ENCODE assay signal across 25 cellular contexts in genomic region chr1:209720826-209721225, GRCh38. TPM values are rescaled to one million over a fixed set of nuclear protein-coding genes. Genes with fewer than 3 reads are reported as not detected.
DNase-seq lines count a peak whose midpoint lies in the region; ATAC-seq and TF ChIP-seq lines count a peak whose summit lies in the region.
"Had no signal": no experiment of that assay in that cellular context is flagged by ENCODE, and none has a peak within 500 bp of the region (broad histone marks: within the 10 kb centered on the region; RNA-seq: fewer than 3 reads in every experiment).

No MANE protein-coding gene starts in this region.

- H3K4ac ChIP-seq in IMR-90 (ENCODE audit: low read depth, low read length) (no peak overlapping the region), mesendoderm (ENCODE audit: low read depth, low read length) (no peak overlapping the region)

- in situ Hi-C loops in IMR-90 (cut with MboI; ENCODE audit: low sequenced_read_pairs): no loop called here

- H2AK9ac ChIP-seq in IMR-90 (replicated peaks; ENCODE audit: low read depth, low read length, poor library complexity): no peak overlapping the region

- CTCF ChIA-PET in IMR-90 (lab: Yijun Ruan, JAX): interaction anchor here (0.7 kb wide), 1 partner anchor 1777 kb away, joined by 4 read pairs; no protein-coding TSS in a partner anchor

- H3K9me3 Mint-ChIP-seq in activated naive CD4-positive, alpha-beta T cell treated with anti-CD3 and anti-CD28 coated beads, Interleukin-2, amount 50 U/mL, for 24 hours: peaks cover 5% of the 10 kb centered on the region
- peaks cover 0 to 11% of the 10 kb centered on the region in 2 donors for H3K9me3 Mint-ChIP-seq in activated naive CD4-positive, alpha-beta T cell treated with anti-CD3 and anti-CD28 coated beads, Interleukin-2, amount 50 U/mL, for 72 hours

- H3K27me3 ChIP-seq in IMR-90 (ENCODE audit: control insufficient read depth, insufficient read depth, low read length) (no peaks in the 10 kb centered on the region), mesendoderm (ENCODE audit: insufficient read depth, low read length, poor library complexity) (no peaks in the 10 kb centered on the region), suprapubic skin (no peaks in the 10 kb centered on the region)
- H3K27me3 ChIP-seq: thyroid gland had no signal

- H2BK5ac ChIP-seq in IMR-90 (ENCODE audit: low read depth, low read length, poor library complexity, severe bottlenecking): no peak overlapping the region
- H2BK5ac ChIP-seq in mesendoderm (ENCODE audit: low read length): no peak overlapping the region

- H3K9ac ChIP-seq in IMR-90 (ENCODE audit: low read depth, low read length) (no peak overlapping the region), mesendoderm (ENCODE audit: low read length) (no peak overlapping the region)

- no peak overlapping the region for H4K91ac ChIP-seq in IMR-90 (ENCODE audit: insufficient read depth, low read depth, low read length)

- no peak overlapping the region for H3K4me3 Mint-ChIP-seq in activated naive CD4-positive, alpha-beta T cell treated with anti-CD3 and anti-CD28 coated beads, Interleukin-2, amount 50 U/mL, for 24 hours
- H3K4me3 Mint-ChIP-seq: naive thymus-derived CD8-positive, alpha-beta T cell had no signal

- no peak for DNase-seq in activated naive CD4-positive, alpha-beta T cell treated with anti-CD3 and anti-CD28 coated beads, Interleukin-2, amount 50 U/mL, for 72 hours (ENCODE audit: low spot score in 2 of 2)
- DNase-seq in IMR-90: no peak
- peak; percentile 72 for DNase-seq in amniotic epithelial cell (ENCODE audit: low read depth)
- DNase-seq in mesendoderm: peak; percentile 21
- no peak for DNase-seq in NCI-H69 (lab: John Stamatoyannopoulos, UW)
- no peak for DNase-seq in suprapubic skin (ENCODE audit: low spot score in 2 of 2)
- DNase-seq in LoVo (ENCODE audit: low spot score): no peak
- DNase-seq: activated CD4-positive, alpha-beta T cell treated with anti-CD3 and anti-CD28 coated beads, Interleukin-2, amount 50 U/mL, for 48 hours; activated gamma-delta T cell; anterior cingulate cortex; cortex of kidney; Kasumi-1; midbrain; naive thymus-derived CD8-positive, alpha-beta T cell; NCI-H1694 treated with DMSO at 0.1 percent for 48 hours; NCI-H526; occipital lobe; stimulated activated naive CD4-positive, alpha-beta T cell treated with Interleukin-2 at 50 U/mL for 16 hours; thyroid gland had no signal

- no peak for TF ChIP-seq EP300 in suprapubic skin (IDR thresholded peaks at IDR 0.05)

- H3K9me3 ChIP-seq in IMR-90 (ENCODE audit: control insufficient read depth, insufficient read depth, low read length): no peaks in the 10 kb centered on the region
- no peaks in the 10 kb centered on the region for H3K9me3 ChIP-seq in suprapubic skin
- H3K9me3 ChIP-seq: thyroid gland had no signal

- no CpG with 5 or more reads among the region's 2 CpGs for WGBS in IMR-90 (ENCODE audit: extremely low coverage in 2 of 2, insufficient read length in 1 of 2), 2 experiments
- no CpG with 5 or more reads among the region's 2 CpGs for WGBS in mesendoderm (ENCODE audit: extremely low coverage, insufficient coverage, low lambda C conversion rate)
- WGBS in suprapubic skin: 83% methylated on average over 2 of the region's 2 CpGs

- no peaks in the 10 kb centered on the region for H3K36me3 Mint-ChIP-seq in activated naive CD4-positive, alpha-beta T cell treated with anti-CD3 and anti-CD28 coated beads, Interleukin-2, amount 50 U/mL, for 24 hours
- H3K36me3 Mint-ChIP-seq in activated naive CD4-positive, alpha-beta T cell treated with anti-CD3 and anti-CD28 coated beads, Interleukin-2, amount 50 U/mL, for 72 hours: peaks cover 7 to 23% of the 10 kb centered on the region in 2 donors

- H3K36me3 ChIP-seq in IMR-90 (ENCODE audit: control insufficient read depth, insufficient read depth, low read length): no peaks in the 10 kb centered on the region
- no peaks in the 10 kb centered on the region for H3K36me3 ChIP-seq in mesendoderm (ENCODE audit: control insufficient read depth, insufficient read depth, low read length)
- H3K36me3 ChIP-seq in suprapubic skin: no peaks in the 10 kb centered on the region
- H3K36me3 ChIP-seq: thyroid gland had no signal

- no peaks in the 10 kb centered on the region for H3K27me3 Mint-ChIP-seq in activated naive CD4-positive, alpha-beta T cell treated with anti-CD3 and anti-CD28 coated beads, Interleukin-2, amount 50 U/mL, for 24 hours
- H3K27me3 Mint-ChIP-seq: naive thymus-derived CD8-positive, alpha-beta T cell had no signal

- no TSS peak for BruUV-seq in IMR-90 (replicated peaks; lab: Mats Ljungman, UMichigan)

- no peak overlapping the region for H2AK5ac ChIP-seq in IMR-90 (ENCODE audit: low read depth, low read length)
- no peak overlapping the region for H2AK5ac ChIP-seq in mesendoderm (ENCODE audit: low read length)

- H2BK120ac ChIP-seq in IMR-90 (ENCODE audit: low read depth, low read length) (no peak overlapping the region), mesendoderm (ENCODE audit: low read depth, low read length) (no peak overlapping the region)

- H4K20me1 ChIP-seq in IMR-90 (ENCODE audit: insufficient read depth, low read length): no peaks in the 10 kb centered on the region

- no peak overlapping the region for H2AFZ ChIP-seq in IMR-90 (replicated peaks; ENCODE audit: low read length, poor library complexity)

- H3K4me3 ChIP-seq in IMR-90 (ENCODE audit: insufficient read depth, low read depth, low read length) (no peak overlapping the region), mesendoderm (ENCODE audit: low read length) (no peak overlapping the region), suprapubic skin (no peak overlapping the region)
- H3K4me3 ChIP-seq: SK-N-MC, thyroid gland had no signal

- H4K5ac ChIP-seq in IMR-90 (ENCODE audit: low read depth, low read length) (no peak overlapping the region), mesendoderm (ENCODE audit: low read length) (no peak overlapping the region)

- TF ChIP-seq CTCF in IMR-90 (conservative IDR thresholded peaks at IDR 0.05; ENCODE audit: low read depth, low read length): no peak
- no peak for TF ChIP-seq CTCF in suprapubic skin (IDR thresholded peaks at IDR 0.05)

- no peak overlapping the region; the same call in 1 of the 2 replicates for H3K56ac ChIP-seq in IMR-90 (ENCODE audit: extremely low read depth, insufficient read depth, low read length)
- H3K56ac ChIP-seq in mesendoderm (ENCODE audit: low read length): no peak overlapping the region

- H3K4me1 ChIP-seq in IMR-90 (ENCODE audit: control insufficient read depth, insufficient read depth, low read length) (peaks cover 1% of the 10 kb centered on the region; the same call in 1 of the 2 replicates), mesendoderm (ENCODE audit: control insufficient read depth, low read depth, low read length) (no peaks in the 10 kb centered on the region), suprapubic skin (peaks cover 32% of the 10 kb centered on the region)
- H3K4me1 ChIP-seq: thyroid gland had no signal

- no peak overlapping the region for H3K4me2 ChIP-seq in IMR-90 (ENCODE audit: low read depth, low read length)
- H3K4me2 ChIP-seq in mesendoderm (ENCODE audit: low read length): no peak overlapping the region

- dilution Hi-C loops in IMR-90 (cut with HindIII; ENCODE audit: low sequenced_read_pairs, unreplicated experiment): no loop called here

- TF ChIP-seq POLR2A in IMR-90 (IDR thresholded peaks at IDR 0.05; ENCODE audit: low read depth, low read length): no peak
- TF ChIP-seq POLR2A in suprapubic skin (IDR thresholded peaks at IDR 0.05): no peak

- no peak overlapping the region for H3K14ac ChIP-seq in IMR-90 (replicated peaks; ENCODE audit: low read depth, low read length)

- POLR2A ChIA-PET in IMR-90 (lab: Charles Lee; ENCODE audit: unreplicated experiment): no interaction called here

- H3K79me1 ChIP-seq in IMR-90 (ENCODE audit: low read depth in 1 of 2, low read length in 2 of 2): no peaks in the 10 kb centered on the region
- H3K79me1 ChIP-seq in mesendoderm (ENCODE audit: low read length): no peaks in the 10 kb centered on the region

- H4K8ac ChIP-seq in IMR-90 (ENCODE audit: low read depth in 2 of 2, low read length in 2 of 2) (no peak overlapping the region), mesendoderm (ENCODE audit: low read depth, low read length) (no peak overlapping the region)

- peaks cover 57% of the 10 kb centered on the region for H3K4me1 Mint-ChIP-seq in activated naive CD4-positive, alpha-beta T cell treated with anti-CD3 and anti-CD28 coated beads, Interleukin-2, amount 50 U/mL, for 24 hours

- H2BK20ac ChIP-seq in IMR-90 (ENCODE audit: low read depth, low read length): no peak overlapping the region

- H3K18ac ChIP-seq in IMR-90 (ENCODE audit: low read depth, low read length): no peak overlapping the region
- no peak overlapping the region for H3K18ac ChIP-seq in mesendoderm (ENCODE audit: low read length)

- H2BK15ac ChIP-seq in IMR-90 (ENCODE audit: low read depth, low read length): no peak overlapping the region
- no peak overlapping the region for H2BK15ac ChIP-seq in mesendoderm (replicated peaks; ENCODE audit: low read depth)

- H3K9me1 ChIP-seq in IMR-90 (ENCODE audit: insufficient read depth, low read length): no peaks in the 10 kb centered on the region

- H3K23ac ChIP-seq in IMR-90 (ENCODE audit: low read depth, low read length) (no peak overlapping the region), mesendoderm (ENCODE audit: low read length) (no peak overlapping the region)

- H3K27ac ChIP-seq in IMR-90 (ENCODE audit: insufficient read depth, low read length) (peak overlapping the region; percentile 56; the same call in 1 of the 2 replicates), mesendoderm (ENCODE audit: low read depth, low read length) (no peak overlapping the region), suprapubic skin (no peak overlapping the region)
- H3K27ac ChIP-seq: SK-N-MC, thyroid gland, VCaP had no signal

- H3K27ac Mint-ChIP-seq in activated naive CD4-positive, alpha-beta T cell treated with anti-CD3 and anti-CD28 coated beads, Interleukin-2, amount 50 U/mL, for 24 hours: peak overlapping the region; percentile 49
- no peak overlapping the region for H3K27ac Mint-ChIP-seq in activated naive CD4-positive, alpha-beta T cell treated with anti-CD3 and anti-CD28 coated beads, Interleukin-2, amount 50 U/mL, for 72 hours

- ATAC-seq in activated naive CD4-positive, alpha-beta T cell treated with anti-CD3 and anti-CD28 coated beads, Interleukin-2, amount 50 U/mL, for 72 hours: no peak
- ATAC-seq in IMR-90 (ENCODE audit: low read depth): no peak
- ATAC-seq: naive thymus-derived CD8-positive, alpha-beta T cell had no signal

- TF ChIP-seq RAD21 in IMR-90 (IDR thresholded peaks at IDR 0.05; ENCODE audit: low read length): no peak

- intact Hi-C loops in IMR-90 (cut with micrococcal nuclease): no loop called here

- no peaks in the 10 kb centered on the region for H3K79me2 ChIP-seq in mesendoderm (ENCODE audit: control insufficient read depth, insufficient read depth, low read length)

RNA-seq across cellular contexts. Expression of gene HSD11B1, which starts 16.2 kb away (rescaled TPM):
- 1 to 10 TPM in 1 of 2 donors, under 1 TPM in 1; 0.75 to 5.2 TPM for total RNA-seq in activated naive CD4-positive, alpha-beta T cell treated with anti-CD3 and anti-CD28 coated beads, Interleukin-2, amount 50 U/mL, for 72 hours
- total RNA-seq in IMR-90 (2012; rRNA removed): 0.28 and 0.72 TPM in 2 replicates
- 0.30 and 0.41 TPM in 2 replicates for polyA plus RNA-seq in IMR-90 (2012; rRNA removed)
- polyA plus RNA-seq in IMR-90 (2012; cell fraction: cytosol; rRNA removed): 0.34 and 0.35 TPM in 2 replicates
- 0.09 and 0.19 TPM in 2 replicates for polyA plus RNA-seq in IMR-90 (2012; cell fraction: nucleus; rRNA removed; ENCODE audit: low replicate concordance)
- polyA plus RNA-seq in mesendoderm (2013, experiment 1 of 2): not detected
- not detected for polyA plus RNA-seq in mesendoderm (2013, experiment 2 of 2)
- 10 to 100 TPM; 26.2 to 88.5 (median 52.0) TPM for total RNA-seq in suprapubic skin
- total RNA-seq: A673; naive thymus-derived CD8-positive, alpha-beta T cell; occipital lobe; renal cortical epithelial cell had no signal

RNA-seq across cellular contexts. Expression of gene TRAF3IP3, which starts 35.0 kb away (rescaled TPM):
- 100 to 1,000 TPM; 108 to 158 TPM for total RNA-seq in activated naive CD4-positive, alpha-beta T cell treated with anti-CD3 and anti-CD28 coated beads, Interleukin-2, amount 50 U/mL, for 72 hours
- total RNA-seq in IMR-90 (2012; rRNA removed) (0.18 TPM in 1 of 2 replicates, not detected in the other), suprapubic skin (1 to 10 TPM in 3 of 4 donors, not detected in 1; 1.6 to 3.1 (median 2.0) TPM)
- 0.06 and 0.12 TPM in 2 replicates for polyA plus RNA-seq in IMR-90 (2012; rRNA removed)
- polyA plus RNA-seq in IMR-90 (2012; cell fraction: cytosol; rRNA removed): 0.06 TPM in 1 of 2 replicates, not detected in the other
- polyA plus RNA-seq in IMR-90 (2012; cell fraction: nucleus; rRNA removed; ENCODE audit: low replicate concordance): 0.03 TPM in 1 of 2 replicates, not detected in the other
- polyA plus RNA-seq in mesendoderm (2013, experiment 1 of 2): not detected
- not detected for polyA plus RNA-seq in mesendoderm (2013, experiment 2 of 2)
- total RNA-seq: renal cortical epithelial cell had no signal
- polyA plus RNA-seq: BJ had no signal

RNA-seq across cellular contexts. Expression of gene G0S2, which starts 45.6 kb away (rescaled TPM):
- 10 to 100 TPM in 1 of 2 donors, 1 to 10 TPM in 1; 1.4 to 40.7 TPM for total RNA-seq in activated naive CD4-positive, alpha-beta T cell treated with anti-CD3 and anti-CD28 coated beads, Interleukin-2, amount 50 U/mL, for 72 hours
- 0.36 and 1.9 TPM in 2 replicates for total RNA-seq in IMR-90 (2012; rRNA removed)
- polyA plus RNA-seq in IMR-90 (2012; rRNA removed): 0.36 and 0.53 TPM in 2 replicates
- polyA plus RNA-seq in IMR-90 (2012; cell fraction: cytosol; rRNA removed): 0.82 and 0.94 TPM in 2 replicates
- polyA plus RNA-seq in IMR-90 (2012; cell fraction: nucleus; rRNA removed; ENCODE audit: low replicate concordance): 0.14 and 0.33 TPM in 2 replicates
- 0.44 TPM for polyA plus RNA-seq in mesendoderm (2013, experiment 1 of 2)
- polyA plus RNA-seq in mesendoderm (2013, experiment 2 of 2): 0.36 TPM
- total RNA-seq in suprapubic skin: 10 to 100 TPM; 15.9 to 51.8 (median 31.8) TPM
- total RNA-seq: naive thymus-derived CD8-positive, alpha-beta T cell had no signal
- polyA plus RNA-seq: naive thymus-derived CD8-positive, alpha-beta T cell had no signal

Comparison
In these comparisons a context has a peak if more than half of its experiments do, and no peak if none do; other contexts are left out.
1. DNase-seq: peak in amniotic epithelial cell (single experiment) and mesendoderm (single experiment); none in activated naive CD4-positive, alpha-beta T cell treated with anti-CD3 and anti-CD28 coated beads, Interleukin-2, amount 50 U/mL, for 72 hours (0 of 2), IMR-90 (single experiment), NCI-H69 (single experiment), suprapubic skin (0 of 2) and LoVo (single experiment).
2. RNA of gene HSD11B1, which starts 16.2 kb away (total RNA-seq): 26.2 to 88.5 TPM in suprapubic skin; 0.75 to 5.2 TPM in activated naive CD4-positive, alpha-beta T cell treated with anti-CD3 and anti-CD28 coated beads, Interleukin-2, amount 50 U/mL, for 72 hours and 0.28 to 0.72 TPM in IMR-90; every median in the first group is over 4 times any median in the second.
3. RNA of gene TRAF3IP3, which starts 35.0 kb away (total RNA-seq): 108 to 158 TPM in activated naive CD4-positive, alpha-beta T cell treated with anti-CD3 and anti-CD28 coated beads, Interleukin-2, amount 50 U/mL, for 72 hours; 1.6 to 3.1 TPM in suprapubic skin and 0.18 TPM in IMR-90; every median in the first group is over 10 times any median in the second.